ENCODE assay signal across 8 cellular contexts in genomic region chr3:11155341-11156025, GRCh38. TPM values are rescaled to one million over a fixed set of nuclear protein-coding genes. Genes with fewer than 3 reads are reported as not detected.
DNase-seq lines count a peak whose midpoint lies in the region; ATAC-seq and TF ChIP-seq lines count a peak whose summit lies in the region.

No MANE protein-coding gene starts in this region.

- H3K79me2 ChIP-seq in HCT116 (ENCODE audit: insufficient read depth, low read length): no peaks in the 10 kb centered on the region

- peak; percentile 87 for TF ChIP-seq RAD21 in HCT116 (IDR thresholded peaks at IDR 0.05; ENCODE audit: low read depth)

- H3K27ac ChIP-seq in HCT116 (ENCODE audit: low read depth, low read length) (no peak overlapping the region; the same call in 1 of the 2 replicates), colonic mucosa (no peak overlapping the region)

- H3K4me1 ChIP-seq in HCT116 (ENCODE audit: control insufficient read depth in 1 of 2, insufficient read depth in 2 of 2, low read length in 2 of 2) (peaks cover 10 to 37% of the 10 kb centered on the region in 2 experiments; a peak in 3 of 4 replicates), colonic mucosa (peaks cover 7% of the 10 kb centered on the region)

- POLR2A ChIA-PET in HCT116 (lab: Charles Lee): interaction anchor here (1.3 kb wide), 1 partner anchor 59 kb away, joined by 3 read pairs; no protein-coding TSS in a partner anchor

- peak overlapping the region; percentile 48 to 77 for H3K4me3 ChIP-seq in HCT116 (replicated peaks in 1 of 2; ENCODE audit: low read depth in 1 of 2, low read length in 2 of 2)
- peak overlapping the region; percentile 50 for H3K4me3 ChIP-seq in colonic mucosa

- H3K9ac ChIP-seq in HCT116 (ENCODE audit: low read length) (peak overlapping the region; percentile 44), colonic mucosa (ENCODE audit: low read depth in 2 of 2, low read length in 2 of 2) (no peak overlapping the region)

- DNase-seq in Ammon's horn (ENCODE audit: low spot score) (peak; percentile 87), HCT116 (ENCODE audit: low read depth, low spot score) (peak; percentile 47), RPMI7951 (ENCODE audit: low read depth) (peak; percentile 85), colonic mucosa (peak; percentile 73), kidney tubule cell (ENCODE audit: low spot score) (peak; percentile 84), NCI-H1436 treated with DMSO at 0.1 percent for 48 hours (lab: John Stamatoyannopoulos, UW) (no peak)
- peak; percentile 25 for DNase-seq in stimulated activated CD4-positive, alpha-beta T cell treated with anti-CD3 and anti-CD28 coated beads, Interleukin-1b, Interleukin-23, amount 100 ng/mL, for 48 hours
- no peak for DNase-seq in stimulated activated naive CD4-positive, alpha-beta T cell treated with Interleukin-2 at 50 U/mL for 16 hours (lab: John Stamatoyannopoulos, UW)

- no peaks in the 10 kb centered on the region for H3K9me2 ChIP-seq in HCT116 (ENCODE audit: insufficient read depth)

- TF ChIP-seq CTCF in HCT116 (IDR thresholded peaks at IDR 0.05 in 2 of 3, conservative IDR thresholded peaks at IDR 0.05 in 1 of 3; ENCODE audit: borderline replicate concordance in 1 of 3, insufficient read depth in 1 of 3, low read depth in 2 of 3, low read length in 2 of 3) (peak; percentile 81 to 89 (median 85)), colonic mucosa (IDR thresholded peaks at IDR 0.05) (peak; percentile 60)

- intact Hi-C loops in HCT116 (cut with micrococcal nuclease) (loop anchor here (1.0 to 10.0 kb wide), 5 partner anchors 30 to 499 kb away; no protein-coding TSS in a partner anchor), colonic mucosa (cut with DNase I) (loop anchor here (5.0 to 10.0 kb wide), 2 partner anchors 93 to 179 kb away; no protein-coding TSS in a partner anchor)

- no peaks in the 10 kb centered on the region for H4K20me1 ChIP-seq in HCT116 (ENCODE audit: insufficient read depth)

- RAD21 ChIA-PET in HCT116 (lab: Charles Lee; ENCODE audit: low non-redundant PET in 1 of 2, low total read pairs in 2 of 2, uncharacterized antibody in 2 of 2, unreplicated experiment in 2 of 2): interaction anchor here in 1 of 2 experiments (1.6 to 1.7 kb wide), 2 partner anchors 51 to 59 kb away, joined by 5 read pairs; no protein-coding TSS in a partner anchor

- peak; percentile 90 for ATAC-seq in HCT116

- H3K36me3 ChIP-seq in HCT116 (ENCODE audit: control insufficient read depth in 1 of 2, insufficient read depth in 2 of 2, low read length in 2 of 2) (no peaks in the 10 kb centered on the region), colonic mucosa (no peaks in the 10 kb centered on the region)

- no peaks in the 10 kb centered on the region for H3K27me3 ChIP-seq in HCT116 (ENCODE audit: insufficient read depth, low read length)
- peaks cover 8% of the 10 kb centered on the region for H3K27me3 ChIP-seq in colonic mucosa

- CTCF ChIA-PET in HCT116 (lab: Charles Lee): interaction anchor here (0.7 to 2.9 kb wide), 10 partner anchors 11 to 180 kb away, joined by 3 to 9 read pairs (median 4); no protein-coding TSS in a partner anchor

- H2AFZ ChIP-seq in HCT116 (ENCODE audit: low read depth, low read length, poor library complexity, severe bottlenecking): peak overlapping the region; percentile 50

- no peak for TF ChIP-seq POLR2A in HCT116 (IDR thresholded peaks at IDR 0.05; ENCODE audit: borderline replicate concordance, extremely low read depth, insufficient read depth, insufficient read length)

- BruUV-seq in HCT116 (replicated peaks; lab: Mats Ljungman, UMichigan): no TSS peak

- H3K4me2 ChIP-seq in HCT116 (ENCODE audit: low read length): peak overlapping the region; percentile 98

- H3K9me3 ChIP-seq in HCT116 (ENCODE audit: control insufficient read depth in 1 of 2, insufficient read depth in 1 of 2, low read depth in 1 of 2, low read length in 2 of 2): no peaks in the 10 kb centered on the region
- no peaks in the 10 kb centered on the region for H3K9me3 ChIP-seq in colonic mucosa

TF ChIP-seq in HCT116, 20 proteins besides CTCF, POLR2A, EP300 and RAD21:
- TF ChIP-seq TCF7L2 (IDR thresholded peaks at IDR 0.05; ENCODE audit: borderline replicate concordance, extremely low read depth, insufficient read depth, insufficient read length): peak; percentile 35
- no peak for TF ChIP-seq SIN3A (IDR thresholded peaks at IDR 0.05; ENCODE audit: low read depth)
- TF ChIP-seq, protein P1, sequence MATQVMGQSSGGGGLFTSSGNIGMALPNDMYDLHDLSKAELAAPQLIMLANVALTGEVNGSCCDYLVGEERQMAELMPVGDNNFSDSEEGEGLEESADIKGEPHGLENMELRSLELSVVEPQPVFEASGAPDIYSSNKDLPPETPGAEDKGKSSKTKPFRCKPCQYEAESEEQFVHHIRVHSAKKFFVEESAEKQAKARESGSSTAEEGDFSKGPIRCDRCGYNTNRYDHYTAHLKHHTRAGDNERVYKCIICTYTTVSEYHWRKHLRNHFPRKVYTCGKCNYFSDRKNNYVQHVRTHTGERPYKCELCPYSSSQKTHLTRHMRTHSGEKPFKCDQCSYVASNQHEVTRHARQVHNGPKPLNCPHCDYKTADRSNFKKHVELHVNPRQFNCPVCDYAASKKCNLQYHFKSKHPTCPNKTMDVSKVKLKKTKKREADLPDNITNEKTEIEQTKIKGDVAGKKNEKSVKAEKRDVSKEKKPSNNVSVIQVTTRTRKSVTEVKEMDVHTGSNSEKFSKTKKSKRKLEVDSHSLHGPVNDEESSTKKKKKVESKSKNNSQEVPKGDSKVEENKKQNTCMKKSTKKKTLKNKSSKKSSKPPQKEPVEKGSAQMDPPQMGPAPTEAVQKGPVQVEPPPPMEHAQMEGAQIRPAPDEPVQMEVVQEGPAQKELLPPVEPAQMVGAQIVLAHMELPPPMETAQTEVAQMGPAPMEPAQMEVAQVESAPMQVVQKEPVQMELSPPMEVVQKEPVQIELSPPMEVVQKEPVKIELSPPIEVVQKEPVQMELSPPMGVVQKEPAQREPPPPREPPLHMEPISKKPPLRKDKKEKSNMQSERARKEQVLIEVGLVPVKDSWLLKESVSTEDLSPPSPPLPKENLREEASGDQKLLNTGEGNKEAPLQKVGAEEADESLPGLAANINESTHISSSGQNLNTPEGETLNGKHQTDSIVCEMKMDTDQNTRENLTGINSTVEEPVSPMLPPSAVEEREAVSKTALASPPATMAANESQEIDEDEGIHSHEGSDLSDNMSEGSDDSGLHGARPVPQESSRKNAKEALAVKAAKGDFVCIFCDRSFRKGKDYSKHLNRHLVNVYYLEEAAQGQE (IDR thresholded peaks at IDR 0.05; ENCODE audit: low read depth): no peak
- TF ChIP-seq YY1 (IDR thresholded peaks at IDR 0.05; ENCODE audit: extremely low read depth, insufficient replicate concordance, low read depth, low read length): peak; percentile 67
- TF ChIP-seq POLR2AphosphoS5 (IDR thresholded peaks at IDR 0.05; ENCODE audit: low read depth, low read length): no peak
- no peak for TF ChIP-seq EZH2phosphoT487 (IDR thresholded peaks at IDR 0.05; ENCODE audit: borderline replicate concordance)
- 0 out of 2 replicates have a peak, but pooled peaks have one; percentile 9 for TF ChIP-seq MAX (IDR thresholded peaks at IDR 0.05)
- TF ChIP-seq JUND (IDR thresholded peaks at IDR 0.05): no peak
- no peak for TF ChIP-seq ZFX (IDR thresholded peaks at IDR 0.05)
- no peak for TF ChIP-seq EZH2 (IDR thresholded peaks at IDR 0.05)
- no peak for TF ChIP-seq EGR1 (IDR thresholded peaks at IDR 0.05; ENCODE audit: low read depth)
- TF ChIP-seq FOSL1 (IDR thresholded peaks at IDR 0.05; ENCODE audit: low read depth): no peak
- no peak for TF ChIP-seq CEBPB (IDR thresholded peaks at IDR 0.05; ENCODE audit: low read depth)
- no peak for TF ChIP-seq ELF1 (IDR thresholded peaks at IDR 0.05; ENCODE audit: borderline replicate concordance, low read depth)
- 0 out of 2 replicates have a peak, but pooled peaks have one; percentile 36 for TF ChIP-seq CBX3 (IDR thresholded peaks at IDR 0.05; ENCODE audit: low read depth)
- TF ChIP-seq ATF3 (IDR thresholded peaks at IDR 0.05): no peak
- no peak for TF ChIP-seq ZNF274 (IDR thresholded peaks at IDR 0.05; ENCODE audit: low read depth, low read length)
- TF ChIP-seq, protein P2, sequence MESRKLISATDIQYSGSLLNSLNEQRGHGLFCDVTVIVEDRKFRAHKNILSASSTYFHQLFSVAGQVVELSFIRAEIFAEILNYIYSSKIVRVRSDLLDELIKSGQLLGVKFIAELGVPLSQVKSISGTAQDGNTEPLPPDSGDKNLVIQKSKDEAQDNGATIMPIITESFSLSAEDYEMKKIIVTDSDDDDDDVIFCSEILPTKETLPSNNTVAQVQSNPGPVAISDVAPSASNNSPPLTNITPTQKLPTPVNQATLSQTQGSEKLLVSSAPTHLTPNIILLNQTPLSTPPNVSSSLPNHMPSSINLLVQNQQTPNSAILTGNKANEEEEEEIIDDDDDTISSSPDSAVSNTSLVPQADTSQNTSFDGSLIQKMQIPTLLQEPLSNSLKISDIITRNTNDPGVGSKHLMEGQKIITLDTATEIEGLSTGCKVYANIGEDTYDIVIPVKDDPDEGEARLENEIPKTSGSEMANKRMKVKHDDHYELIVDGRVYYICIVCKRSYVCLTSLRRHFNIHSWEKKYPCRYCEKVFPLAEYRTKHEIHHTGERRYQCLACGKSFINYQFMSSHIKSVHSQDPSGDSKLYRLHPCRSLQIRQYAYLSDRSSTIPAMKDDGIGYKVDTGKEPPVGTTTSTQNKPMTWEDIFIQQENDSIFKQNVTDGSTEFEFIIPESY (IDR thresholded peaks at IDR 0.05; ENCODE audit: extremely low read depth, insufficient replicate concordance, low read length): no peak
- no peak for TF ChIP-seq SP1 (IDR thresholded peaks at IDR 0.05; ENCODE audit: low read depth)
- TF ChIP-seq SRF (IDR thresholded peaks at IDR 0.05; ENCODE audit: low read depth): no peak
TF ChIP-seq in HCT116: peak in this region for 4.

RNA-seq across cellular contexts. Expression of gene HRH1, which starts 1.2 kb away (rescaled TPM):
- 7.0 TPM for total RNA-seq in HCT116 (2021; ENCODE audit: unreplicated experiment)
- 5.4 and 6.0 TPM in 2 replicates for polyA plus RNA-seq in HCT116 (2012)
- total RNA-seq in RPMI7951 (2014; rRNA removed; shearing (Covaris generic)): 18.8 and 22.6 TPM in 2 replicates
- total RNA-seq in colonic mucosa: 10 to 100 TPM in 1 of 2 donors, 1 to 10 TPM in 1; 7.2 to 20.4 TPM

Comparison
In these comparisons a context has a peak if more than half of its experiments do, and no peak if none do; other contexts are left out.
1. DNase-seq: peak in Ammon's horn (single experiment), HCT116 (single experiment), RPMI7951 (single experiment), colonic mucosa (single experiment), kidney tubule cell (single experiment) and stimulated activated CD4-positive, alpha-beta T cell treated with anti-CD3 and anti-CD28 coated beads, Interleukin-1b, Interleukin-23, amount 100 ng/mL, for 48 hours (single experiment); none in NCI-H1436 treated with DMSO at 0.1 percent for 48 hours (single experiment) and stimulated activated naive CD4-positive, alpha-beta T cell treated with Interleukin-2 at 50 U/mL for 16 hours (single experiment).